In the genomic region with DNA sequence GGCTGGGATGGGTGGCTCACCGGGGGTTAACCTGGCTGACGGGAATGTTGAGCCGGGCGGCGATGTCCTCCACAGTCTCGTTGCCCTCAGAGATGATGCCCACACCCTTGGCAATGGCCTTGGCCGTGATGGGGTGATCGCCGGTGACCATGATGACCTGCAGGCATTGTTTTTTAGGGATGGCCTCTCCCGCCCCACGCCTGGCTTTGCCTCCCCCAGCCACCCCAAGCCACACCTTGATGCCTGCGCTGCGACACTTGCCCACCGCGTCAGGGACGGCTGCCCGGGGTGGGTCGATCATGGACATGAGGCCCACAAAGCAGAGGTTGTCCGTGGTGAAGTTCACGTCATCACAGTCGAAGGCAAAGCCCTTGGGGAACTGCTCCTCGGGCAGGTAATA, we compare ENCODE assay signal across 38 cellular contexts. TPM values are rescaled to one million over a fixed set of nuclear protein-coding genes. Genes with fewer than 3 reads are reported as not detected.
"Had no signal": no experiment of that assay in that cellular context is flagged by ENCODE, and none has a peak within 500 bp of the region (broad histone marks: within the 10 kb centered on the region; RNA-seq: fewer than 3 reads in every experiment).

No MANE protein-coding gene starts in this region.

- H3K4me1 ChIP-seq: adrenal gland, body of pancreas, colonic mucosa, gastroesophageal sphincter had no signal

- H3K27me3 Mint-ChIP-seq: activated B cell treated with CpG ODN at 0.5 μM for 24 hours; activated CD8-positive, alpha-beta T cell treated with anti-CD3 and anti-CD28 coated beads for 36 hours; activated naive CD4-positive, alpha-beta T cell treated with anti-CD3 and anti-CD28 coated beads, Interleukin-2, amount 50 U/mL, for 24 hours; activated naive CD8-positive, alpha-beta T cell treated with anti-CD3 and anti-CD28 coated beads for 36 hours; activated naive CD8-positive, alpha-beta T cell treated with anti-CD3 and anti-CD28 coated beads, Interleukin-2, amount 50 U/mL, for 24 hours; T-helper 17 cell had no signal

- H3K4me3 ChIP-seq: adrenal gland, body of pancreas, colonic mucosa, esophagus squamous epithelium, gastroesophageal sphincter had no signal

- H3K27ac Mint-ChIP-seq: activated B cell treated with CpG ODN at 0.5 μM for 24 hours; activated CD8-positive, alpha-beta T cell treated with anti-CD3 and anti-CD28 coated beads for 36 hours; activated naive CD4-positive, alpha-beta T cell treated with anti-CD3 and anti-CD28 coated beads for 36 hours; activated naive CD4-positive, alpha-beta T cell treated with anti-CD3 and anti-CD28 coated beads, Interleukin-2, amount 50 U/mL, for 24 hours; activated naive CD8-positive, alpha-beta T cell treated with anti-CD3 and anti-CD28 coated beads for 36 hours; activated naive CD8-positive, alpha-beta T cell treated with anti-CD3 and anti-CD28 coated beads, Interleukin-2, amount 50 U/mL, for 24 hours; activated T-helper 1 cell treated with anti-CD3 and anti-CD28 coated beads, Interleukin-12 subunit alpha, Interleukin-12 subunit beta, Interleukin-2, Interleukin-4 antibody, amounts not matched to agents 30 ng/mL and 10 ng/mL and 1 ng/mL, durations not matched to agents 14 hours and 24 hours and 36 hours; activated T-helper 2 cell treated with anti-CD3 and anti-CD28 coated beads, Interferon-gamma antibody, Interleukin-2, Interleukin-4, amounts not matched to agents 10 μg/mL and 5 μg/mL and 100 μg/mL, durations not matched to agents 14 hours and 24 hours and 36 hours; T-helper 17 cell; T-helper 2 cell treated with Interferon-gamma antibody and Interleukin-4, amounts not matched to agents 5 μg/mL and 100 μg/mL, for 36 hours had no signal

- H3K4me3 Mint-ChIP-seq: activated B cell treated with CpG ODN at 0.5 μM for 24 hours; activated CD8-positive, alpha-beta T cell treated with anti-CD3 and anti-CD28 coated beads for 36 hours; activated naive CD4-positive, alpha-beta T cell treated with anti-CD3 and anti-CD28 coated beads for 36 hours; activated naive CD4-positive, alpha-beta T cell treated with anti-CD3 and anti-CD28 coated beads, Interleukin-2, amount 50 U/mL, for 24 hours; activated naive CD8-positive, alpha-beta T cell treated with anti-CD3 and anti-CD28 coated beads for 36 hours; activated naive CD8-positive, alpha-beta T cell treated with anti-CD3 and anti-CD28 coated beads, Interleukin-2, amount 50 U/mL, for 24 hours; activated T-helper 1 cell treated with anti-CD3 and anti-CD28 coated beads, Interleukin-12 subunit alpha, Interleukin-12 subunit beta, Interleukin-2, Interleukin-4 antibody, amounts not matched to agents 30 ng/mL and 10 ng/mL and 1 ng/mL, durations not matched to agents 14 hours and 24 hours and 36 hours; T-helper 17 cell; T-helper 2 cell treated with Interferon-gamma antibody and Interleukin-4, amounts not matched to agents 5 μg/mL and 100 μg/mL, for 36 hours had no signal

- H3K36me3 ChIP-seq: adrenal gland, colonic mucosa, esophagus squamous epithelium, gastroesophageal sphincter had no signal

- H3K27ac ChIP-seq: adrenal gland, body of pancreas, colonic mucosa, epithelial cell of prostate, esophagus squamous epithelium, gastroesophageal sphincter, WERI-Rb-1 had no signal

- H3K9me3 ChIP-seq: adrenal gland, body of pancreas, colonic mucosa, esophagus squamous epithelium, gastroesophageal sphincter had no signal

- ATAC-seq: activated CD4-positive, CD25-positive, alpha-beta regulatory T cell treated with anti-CD3 and anti-CD28 coated beads, Interleukin-2, amount 50 U/mL, for 24 hours; activated CD8-positive, alpha-beta T cell treated with anti-CD3 and anti-CD28 coated beads for 36 hours; activated naive CD8-positive, alpha-beta T cell treated with anti-CD3 and anti-CD28 coated beads, Interleukin-2, amount 50 U/mL, for 24 hours; body of pancreas; gastroesophageal sphincter; T-helper 17 cell had no signal

- DNase-seq: activated B cell treated with CpG ODN at 0.5 μM for 24 hours; activated CD4-positive, alpha-beta T cell treated with anti-CD3 and anti-CD28 coated beads for 48 hours; activated CD4-positive, alpha-beta T cell treated with anti-CD3 and anti-CD28 coated beads, Interleukin-2, amount 50 U/mL, for 1 hour; activated CD4-positive, alpha-beta T cell treated with anti-CD3 and anti-CD28 coated beads, Interleukin-2, amount 50 U/mL, for 48 hours; activated CD8-positive, alpha-beta memory T cell treated with anti-CD3 and anti-CD28 coated beads for 24 hours; activated CD8-positive, alpha-beta T cell treated with anti-CD3 and anti-CD28 coated beads for 36 hours; activated effector memory CD4-positive, alpha-beta T cell treated with anti-CD3 and anti-CD28 coated beads, Interleukin-2, amount 50 U/mL, for 16 hours; activated naive CD4-positive, alpha-beta T cell treated with anti-CD3 and anti-CD28 coated beads for 36 hours; activated naive CD8-positive, alpha-beta T cell treated with anti-CD3 and anti-CD28 coated beads for 36 hours; activated naive CD8-positive, alpha-beta T cell treated with anti-CD3 and anti-CD28 coated beads, Interleukin-2, amount 50 U/mL, for 24 hours; activated T-cell treated with anti-CD3 and anti-CD28 coated beads, Interleukin-2, amount 50 U/mL, for 1 hour; activated T-cell treated with anti-CD3 and anti-CD28 coated beads, Interleukin-2, amount 50 U/mL, for 48 hours; adrenal gland; amygdala; aorta; body of pancreas; caudate nucleus; cerebellar nuclear complex; colonic mucosa; effector CD8-positive, alpha-beta T cell; esophagus squamous epithelium; foreskin melanocyte; T-helper 1 cell; T-helper 17 cell; T1000; WERI-Rb-1 had no signal

- H3K4me1 Mint-ChIP-seq: activated B cell treated with CpG ODN at 0.5 μM for 24 hours; activated naive CD4-positive, alpha-beta T cell treated with anti-CD3 and anti-CD28 coated beads, Interleukin-2, amount 50 U/mL, for 24 hours; activated naive CD8-positive, alpha-beta T cell treated with anti-CD3 and anti-CD28 coated beads for 36 hours; activated naive CD8-positive, alpha-beta T cell treated with anti-CD3 and anti-CD28 coated beads, Interleukin-2, amount 50 U/mL, for 24 hours had no signal

- H3K27me3 ChIP-seq: adrenal gland, body of pancreas, colonic mucosa, esophagus squamous epithelium had no signal

- H3K9me3 Mint-ChIP-seq: activated B cell treated with CpG ODN at 0.5 μM for 24 hours; activated CD8-positive, alpha-beta T cell treated with anti-CD3 and anti-CD28 coated beads for 36 hours; activated naive CD4-positive, alpha-beta T cell treated with anti-CD3 and anti-CD28 coated beads for 36 hours; activated naive CD4-positive, alpha-beta T cell treated with anti-CD3 and anti-CD28 coated beads, Interleukin-2, amount 50 U/mL, for 24 hours; activated naive CD8-positive, alpha-beta T cell treated with anti-CD3 and anti-CD28 coated beads for 36 hours; activated naive CD8-positive, alpha-beta T cell treated with anti-CD3 and anti-CD28 coated beads, Interleukin-2, amount 50 U/mL, for 24 hours; activated T-helper 1 cell treated with anti-CD3 and anti-CD28 coated beads, Interleukin-12 subunit alpha, Interleukin-12 subunit beta, Interleukin-2, Interleukin-4 antibody, amounts not matched to agents 30 ng/mL and 10 ng/mL and 1 ng/mL, durations not matched to agents 14 hours and 24 hours and 36 hours; activated T-helper 2 cell treated with anti-CD3 and anti-CD28 coated beads, Interferon-gamma antibody, Interleukin-2, Interleukin-4, amounts not matched to agents 10 μg/mL and 5 μg/mL and 100 μg/mL, durations not matched to agents 14 hours and 24 hours and 36 hours; T-helper 2 cell treated with Interferon-gamma antibody and Interleukin-4, amounts not matched to agents 5 μg/mL and 100 μg/mL, for 36 hours had no signal

RNA-seq across cellular contexts. Expression of a gene that starts 16.1 kb away (rescaled TPM):
- total RNA-seq: aorta, dermis microvascular lymphatic vessel endothelial cell, fibroblast of villous mesenchyme had no signal
- polyA plus RNA-seq: endothelial cell of umbilical vein, fibroblast of lung had no signal

RNA-seq across cellular contexts. Expression of a gene that starts 49.7 kb away (rescaled TPM):
- total RNA-seq: adrenal gland, body of pancreas, dermis microvascular lymphatic vessel endothelial cell, endothelial cell of umbilical vein, esophagus squamous epithelium, fibroblast of villous mesenchyme, gastroesophageal sphincter, glomerular endothelial cell had no signal
- polyA plus RNA-seq: endothelial cell of umbilical vein had no signal
